ENCODE assay signal across 1 cellular context in the genomic region with DNA sequence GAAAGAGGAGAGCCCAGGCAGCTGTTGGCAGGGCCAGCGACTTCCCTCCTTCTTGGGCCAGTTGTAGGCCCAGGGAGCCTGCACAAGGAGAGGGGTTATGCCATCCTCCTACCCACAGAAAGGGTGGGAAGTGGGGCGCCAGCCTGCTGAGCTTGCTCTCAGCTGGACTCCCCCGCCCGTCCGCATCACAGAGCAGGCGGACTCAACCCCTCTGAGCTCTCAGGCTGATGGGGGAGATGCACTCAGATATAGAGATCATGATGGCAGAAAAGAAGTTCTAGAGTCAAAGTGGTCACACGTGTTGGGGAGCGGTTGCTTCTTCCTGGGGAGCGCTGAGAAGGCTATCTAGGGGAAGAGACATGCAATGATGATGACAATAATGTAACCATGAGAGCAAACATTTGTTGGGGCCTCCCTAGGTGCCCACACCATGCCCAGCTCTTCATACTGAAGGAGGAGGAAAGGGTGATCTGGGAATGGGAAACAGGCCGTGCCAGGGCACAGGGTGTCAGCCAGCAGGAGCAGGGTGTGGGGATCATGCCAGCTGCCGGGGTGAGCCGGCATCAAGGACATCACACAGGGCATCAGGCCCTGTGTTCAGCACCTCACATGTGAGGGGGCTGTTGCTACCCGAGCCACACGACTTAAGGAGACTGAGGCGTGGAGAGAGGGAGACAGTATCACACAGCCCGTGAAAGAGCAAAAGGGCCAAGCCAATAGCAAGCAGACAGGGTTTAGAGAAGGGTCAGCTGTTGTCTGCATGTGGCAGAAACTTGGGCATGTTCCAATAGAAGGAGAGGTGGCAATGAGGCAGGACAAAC.
TF ChIP-seq lines count a peak whose summit lies in the region.

No MANE protein-coding gene starts in this region.

TF ChIP-seq in HEK293, 187 proteins besides CTCF, POLR2A, EP300 and RAD21:
- TF ChIP-seq ZNF837 (tag by site-specific recombination; IDR thresholded peaks at IDR 0.05) (no peak), ZBTB17 (tag by site-specific recombination; IDR thresholded peaks at IDR 0.05) (peak; percentile 78)
